ENCODE assay signal across 18 cellular contexts in the genomic region with DNA sequence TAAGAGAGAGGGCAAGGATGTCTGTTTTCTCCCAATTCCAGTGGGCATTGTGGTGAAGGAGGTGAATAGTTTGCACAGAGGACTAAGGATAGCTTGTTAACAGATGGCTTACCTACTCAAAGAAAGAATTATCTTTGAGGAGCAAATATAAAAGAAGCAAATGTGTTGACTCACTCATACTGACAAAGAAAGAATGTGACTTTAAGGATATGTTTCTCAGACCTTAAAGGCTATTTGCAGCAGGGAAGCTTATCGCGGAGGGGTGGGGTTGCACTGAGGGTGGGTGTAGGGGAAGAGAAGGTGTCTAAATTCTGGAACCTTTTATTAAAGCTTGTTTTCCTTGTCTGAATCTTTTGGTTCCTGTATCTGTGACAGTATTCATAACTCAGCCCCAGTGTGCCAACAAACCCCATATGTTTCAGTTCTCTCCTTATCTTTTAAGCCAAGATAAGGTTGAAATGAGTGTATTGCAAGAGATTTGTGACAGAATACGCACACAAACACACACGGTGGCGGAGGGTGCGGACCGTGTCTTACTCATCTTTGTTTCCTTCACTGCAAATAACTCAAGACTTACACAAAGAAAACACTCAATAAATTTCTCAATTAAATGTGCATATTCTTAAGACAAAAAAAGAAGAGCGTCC.
DNase-seq lines count a peak whose midpoint lies in the region; ATAC-seq, FAIRE-seq and TF ChIP-seq lines count a peak whose summit lies in the region.
"Had no signal": no experiment of that assay in that cellular context is flagged by ENCODE, and none has a peak within 500 bp of the region (broad histone marks: within the 10 kb centered on the region; RNA-seq: fewer than 3 reads in every experiment).

No MANE protein-coding gene starts in this region.

- H3K27ac ChIP-seq in endodermal cell (ENCODE audit: low read depth, low read length) (no peak overlapping the region), neural progenitor cell (no peak overlapping the region)
- H3K27ac ChIP-seq: esophagus squamous epithelium, KMS-11 had no signal

- 50 to 78% methylated on average over 2 to 7 of the region's 8 CpGs for WGBS in endodermal cell (ENCODE audit: insufficient coverage in 1 of 2, insufficient read length in 1 of 2), 2 experiments

- H3K36me3 Mint-ChIP-seq in endodermal cell (ENCODE audit: low read depth) = no peaks in the 10 kb centered on the region
- no peaks in the 10 kb centered on the region for H3K36me3 Mint-ChIP-seq in neural progenitor cell
- no peaks in the 10 kb centered on the region for H3K36me3 Mint-ChIP-seq in T-helper 17 cell (ENCODE audit: low read depth)
- H3K36me3 Mint-ChIP-seq: brain, natural killer cell had no signal

- H3K4me1 ChIP-seq in endodermal cell (ENCODE audit: control insufficient read depth, insufficient read depth, low read length) (no peaks in the 10 kb centered on the region), neural progenitor cell (peaks cover 6% of the 10 kb centered on the region)
- H3K4me1 ChIP-seq: HAP-1 had no signal

- H3K4me3 ChIP-seq in endodermal cell (ENCODE audit: low read length) = no peak overlapping the region
- H3K4me3 ChIP-seq in neural progenitor cell = no peak overlapping the region
- H3K4me3 ChIP-seq: esophagus squamous epithelium, HAP-1 had no signal

- TF ChIP-seq POLR2A in GM12891 (IDR thresholded peaks at IDR 0.05; ENCODE audit: low read depth, low read length) = no peak

- no peaks in the 10 kb centered on the region for H3K79me2 ChIP-seq in neural progenitor cell (ENCODE audit: low read depth)

- H3K9ac ChIP-seq in endodermal cell (ENCODE audit: extremely low read depth, low read length, poor library complexity, severe bottlenecking) (no peak overlapping the region), neural progenitor cell (no peak overlapping the region)
- H3K9ac ChIP-seq: KMS-11 had no signal

- H3F3A ChIP-seq in neural progenitor cell (ENCODE audit: low read depth) = no peaks in the 10 kb centered on the region

- FAIRE-seq in GM12891 (lab: Jason Lieb, UNC) = no peak

- H3K4me1 Mint-ChIP-seq in endodermal cell (peaks cover 13% of the 10 kb centered on the region), neural progenitor cell (no peaks in the 10 kb centered on the region), T-helper 17 cell (no peaks in the 10 kb centered on the region)
- H3K4me1 Mint-ChIP-seq: natural killer cell had no signal

- no peaks in the 10 kb centered on the region for H3K36me3 ChIP-seq in endodermal cell (ENCODE audit: control insufficient read depth, insufficient read depth, low read length)
- no peaks in the 10 kb centered on the region for H3K36me3 ChIP-seq in neural progenitor cell
- H3K36me3 ChIP-seq: esophagus squamous epithelium, HAP-1 had no signal

- peaks cover 22% of the 10 kb centered on the region for H3K9me3 ChIP-seq in endodermal cell (ENCODE audit: control insufficient read depth, low read length)
- no peaks in the 10 kb centered on the region for H3K9me3 ChIP-seq in neural progenitor cell (ENCODE audit: low read depth)
- H3K9me3 ChIP-seq in T-helper 17 cell (ENCODE audit: control insufficient read depth, low read length, poor library complexity, severe bottlenecking) = no peaks in the 10 kb centered on the region
- H3K9me3 ChIP-seq: esophagus squamous epithelium, HAP-1 had no signal

- H3K4me3 Mint-ChIP-seq in endodermal cell = no peak overlapping the region
- no peak overlapping the region for H3K4me3 Mint-ChIP-seq in neural progenitor cell
- H3K4me3 Mint-ChIP-seq in T-helper 17 cell = no peak overlapping the region
- H3K4me3 Mint-ChIP-seq: activated naive CD4-positive, alpha-beta T cell treated with anti-CD3 and anti-CD28 coated beads for 36 hours; natural killer cell had no signal

- H3K9me3 Mint-ChIP-seq in endodermal cell (peaks cover 28% of the 10 kb centered on the region), neural progenitor cell (no peaks in the 10 kb centered on the region)
- H3K9me3 Mint-ChIP-seq: activated naive CD4-positive, alpha-beta T cell treated with anti-CD3 and anti-CD28 coated beads for 36 hours had no signal

- no peak for TF ChIP-seq CTCF in endodermal cell (conservative IDR thresholded peaks at IDR 0.05)
- TF ChIP-seq CTCF in neural progenitor cell (IDR thresholded peaks at IDR 0.05) = no peak

- H4K20me1 ChIP-seq in neural progenitor cell (ENCODE audit: low read depth) = no peaks in the 10 kb centered on the region

- no peak overlapping the region for H2AFZ ChIP-seq in neural progenitor cell (replicated peaks)

- peak overlapping the region; percentile 42 for H3K27ac Mint-ChIP-seq in endodermal cell
- no peak overlapping the region for H3K27ac Mint-ChIP-seq in neural progenitor cell
- no peak overlapping the region for H3K27ac Mint-ChIP-seq in T-helper 17 cell
- H3K27ac Mint-ChIP-seq: activated naive CD4-positive, alpha-beta T cell treated with anti-CD3 and anti-CD28 coated beads for 36 hours; natural killer cell had no signal

- no peak overlapping the region for H3K4me2 ChIP-seq in neural progenitor cell
- H3K4me2 ChIP-seq: KMS-11 had no signal

- H3K27me3 ChIP-seq in endodermal cell (ENCODE audit: control insufficient read depth, insufficient read depth, low read length, poor library complexity, severe bottlenecking) = peaks cover 30% of the 10 kb centered on the region
- no peaks in the 10 kb centered on the region for H3K27me3 ChIP-seq in neural progenitor cell
- H3K27me3 ChIP-seq: esophagus squamous epithelium had no signal

- ATAC-seq in T-helper 17 cell (no peak), GM21447 (IDR thresholded peaks at IDR 0.05; ENCODE audit: unreplicated experiment) (no peak)

- H3K27me3 Mint-ChIP-seq in endodermal cell (ENCODE audit: insufficient read depth) = peaks cover 36% of the 10 kb centered on the region
- H3K27me3 Mint-ChIP-seq in neural progenitor cell (ENCODE audit: insufficient read depth, low read depth) = peaks cover 12% of the 10 kb centered on the region
- H3K27me3 Mint-ChIP-seq in T-helper 17 cell = peaks cover 9% of the 10 kb centered on the region
- H3K27me3 Mint-ChIP-seq: brain had no signal

- DNase-seq in Ammon's horn (ENCODE audit: low spot score) (peak; percentile 9), OCI-M1 (lab: John Stamatoyannopoulos, UW) (peak; percentile 84), endodermal cell (no peak), myocyte (ENCODE audit: low read depth) (peak; percentile 19), neural progenitor cell (ENCODE audit: low spot score) (no peak), T-helper 17 cell (no peak), GM12891 (ENCODE audit: insufficient read length, low spot score) (no peak)
- DNase-seq: activated CD4-positive, alpha-beta T cell treated with anti-CD3 and anti-CD28 coated beads for 48 hours; activated naive CD4-positive, alpha-beta T cell treated with anti-CD3 and anti-CD28 coated beads for 36 hours; esophagus squamous epithelium; natural killer cell; NCI-H1436 treated with DMSO at 0.1 percent for 48 hours; substantia nigra; T-helper 9 cell had no signal

TF ChIP-seq in GM12891, 5 proteins besides CTCF, POLR2A, EP300 and RAD21:
- no peak for TF ChIP-seq POLR2AphosphoS5 (IDR thresholded peaks at IDR 0.05; ENCODE audit: low read depth, low read length)

Comparison
In these comparisons a context has a peak if more than half of its experiments do, and no peak if none do; other contexts are left out.
1. DNase-seq: peak in Ammon's horn (single experiment), OCI-M1 (single experiment) and myocyte (single experiment); none in endodermal cell (single experiment), neural progenitor cell (single experiment), T-helper 17 cell (0 of 3) and GM12891 (single experiment).